Comparison of ENCODE assay signal across 7 cellular contexts in genomic region chr2:182642328-182642727, GRCh38.
DNase-seq lines count a peak whose midpoint lies in the region; ATAC-seq, FAIRE-seq and TF ChIP-seq lines count a peak whose summit lies in the region.

No MANE protein-coding gene starts in this region.

- DNase-seq in GM12892 (ENCODE audit: insufficient read length) (peak; percentile 5), SK-N-SH (peak; percentile 41), ecto neural progenitor cell (ENCODE audit: low spot score) (peak; percentile 63), naive B cell (peak; percentile 51), 8988T (no peak)

- no peaks in the 10 kb centered on the region for H3K36me3 ChIP-seq in SK-N-SH (replicated peaks in 1 of 2; ENCODE audit: control insufficient read depth in 1 of 2, insufficient read depth in 2 of 2, low read length in 1 of 2)

- no peak for TF ChIP-seq RAD21 in SK-N-SH (IDR thresholded peaks at IDR 0.05; ENCODE audit: low read length)

- no peak for TF ChIP-seq EP300 in SK-N-SH (IDR thresholded peaks at IDR 0.05; ENCODE audit: borderline replicate concordance in 1 of 2, low read depth in 1 of 2, low read length in 1 of 2)

- H3K9me3 ChIP-seq in SK-N-SH: no peaks in the 10 kb centered on the region

- no peak for TF ChIP-seq CTCF in SK-N-SH (IDR thresholded peaks at IDR 0.05)

- H3K27ac Mint-ChIP-seq in naive B cell: no peak overlapping the region

- CTCF ChIA-PET in SK-N-SH (lab: Yijun Ruan, JAX): no interaction called here

- POLR2A ChIA-PET in SK-N-SH (lab: Yijun Ruan, JAX): no interaction called here

- H3K9me2 ChIP-seq in SK-N-SH: no peaks in the 10 kb centered on the region

- H3K4me1 Mint-ChIP-seq in naive B cell: peaks cover 0 to 2% (median 0%) of the 10 kb centered on the region in 3 donors

- H3K36me3 Mint-ChIP-seq in naive B cell: no peaks in the 10 kb centered on the region

- TF ChIP-seq POLR2A in GM12892 (IDR thresholded peaks at IDR 0.05; ENCODE audit: low read depth, low read length): no peak

- H3K9ac ChIP-seq in SK-N-SH: no peak overlapping the region

- H4K20me1 ChIP-seq in SK-N-SH (ENCODE audit: insufficient read depth): no peaks in the 10 kb centered on the region

- H2AFZ ChIP-seq in SK-N-SH (ENCODE audit: low read depth): no peak overlapping the region

- no peaks in the 10 kb centered on the region for H3K27me3 ChIP-seq in SK-N-SH (ENCODE audit: insufficient read depth)

- H3K4me1 ChIP-seq in SK-N-SH (ENCODE audit: control insufficient read depth in 1 of 2, insufficient read depth in 2 of 2, low read depth in 1 of 2, low read length in 1 of 2): peaks cover 0 to 8% of the 10 kb centered on the region in 2 experiments; a peak in 2 of 4 replicates

- WGBS in SK-N-SH (ENCODE audit: low lambda C conversion rate): 84% methylated on average over 3 of the region's 3 CpGs

- no peaks in the 10 kb centered on the region for H3K79me2 ChIP-seq in SK-N-SH (ENCODE audit: insufficient read depth)

- no peak overlapping the region for H3K4me2 ChIP-seq in SK-N-SH

- H3K4me3 ChIP-seq in SK-N-SH (ENCODE audit: low read depth in 2 of 2, low read length in 1 of 2): no peak overlapping the region

- no peaks in the 10 kb centered on the region for H3K9me3 Mint-ChIP-seq in naive B cell

- H3F3A ChIP-seq in SK-N-SH (replicated peaks; ENCODE audit: insufficient read depth): no peaks in the 10 kb centered on the region

- FAIRE-seq in GM12892 (lab: Jason Lieb, UNC): peak; percentile 78

- no peak overlapping the region for H3K27ac ChIP-seq in SK-N-SH (ENCODE audit: low read depth in 2 of 2, low read length in 1 of 2)

- no peak overlapping the region for H3K4me3 Mint-ChIP-seq in naive B cell

- ATAC-seq in GM21390 (IDR thresholded peaks at IDR 0.05; ENCODE audit: unreplicated experiment) (peak; percentile 100), HG03439 (IDR thresholded peaks at IDR 0.05; ENCODE audit: unreplicated experiment) (peak; percentile 96), naive B cell (ENCODE audit: low read depth in 2 of 2) (peak; percentile 96 to 99)

- peaks cover 0 to 13% (median 0%) of the 10 kb centered on the region in 3 donors for H3K27me3 Mint-ChIP-seq in naive B cell

TF ChIP-seq in SK-N-SH, 30 proteins besides CTCF, POLR2A, EP300 and RAD21:
- peak; percentile 100 for TF ChIP-seq RFX5 (IDR thresholded peaks at IDR 0.05; ENCODE audit: low read length)
- TF ChIP-seq MXI1 (IDR thresholded peaks at IDR 0.05; ENCODE audit: low read depth, low read length): no peak
